Comparison of ENCODE assay signal across 34 cellular contexts in genomic region chr1:15332952-15333715, GRCh38.
"Had no signal": no experiment of that assay in that cellular context is flagged by ENCODE, and none has a peak within 500 bp of the region (broad histone marks: within the 10 kb centered on the region; RNA-seq: fewer than 3 reads in every experiment).

No MANE protein-coding gene starts in this region.

- H3K27me3 ChIP-seq: ascending aorta, body of pancreas, SJCRH30 had no signal

- H3K4me3 Mint-ChIP-seq: activated CD8-positive, alpha-beta memory T cell treated with anti-CD3 and anti-CD28 coated beads, Interleukin-2, amount 10 ng/mL, durations not matched to agents 7 days and 5 days; activated naive CD4-positive, alpha-beta T cell treated with anti-CD3 and anti-CD28 coated beads, Interleukin-2, amount 50 U/mL, for 24 hours; activated T-cell treated with anti-CD3 and anti-CD28 coated beads, Interleukin-2, amount 50 U/mL, for 24 hours; activated T-helper 1 cell treated with anti-CD3 and anti-CD28 coated beads, Interleukin-12 subunit alpha, Interleukin-12 subunit beta, Interleukin-2, Interleukin-4 antibody, amounts not matched to agents 30 ng/mL and 10 ng/mL and 1 ng/mL, durations not matched to agents 14 hours and 24 hours and 36 hours; T-helper 1 cell treated with Interleukin-12 subunit alpha and Interleukin-12 subunit beta and Interleukin-4 antibody, amounts not matched to agents 30 μg/mL and 1 μg/mL, for 36 hours; WTC11 had no signal

- H3K9me3 Mint-ChIP-seq: activated naive CD4-positive, alpha-beta T cell treated with anti-CD3 and anti-CD28 coated beads, Interleukin-2, amount 50 U/mL, for 24 hours; activated T-cell treated with anti-CD3 and anti-CD28 coated beads, Interleukin-2, amount 50 U/mL, for 24 hours; activated T-helper 1 cell treated with anti-CD3 and anti-CD28 coated beads, Interleukin-12 subunit alpha, Interleukin-12 subunit beta, Interleukin-2, Interleukin-4 antibody, amounts not matched to agents 30 ng/mL and 10 ng/mL and 1 ng/mL, durations not matched to agents 14 hours and 24 hours and 36 hours; T-helper 1 cell treated with Interleukin-12 subunit alpha and Interleukin-12 subunit beta and Interleukin-4 antibody, amounts not matched to agents 30 μg/mL and 1 μg/mL, for 36 hours had no signal

- H3K27ac Mint-ChIP-seq: activated CD8-positive, alpha-beta memory T cell treated with anti-CD3 and anti-CD28 coated beads, Interleukin-2, amount 10 ng/mL, durations not matched to agents 7 days and 5 days; activated naive CD4-positive, alpha-beta T cell treated with anti-CD3 and anti-CD28 coated beads, Interleukin-2, amount 50 U/mL, for 24 hours; activated T-cell treated with anti-CD3 and anti-CD28 coated beads, Interleukin-2, amount 50 U/mL, for 24 hours; activated T-helper 1 cell treated with anti-CD3 and anti-CD28 coated beads, Interleukin-12 subunit alpha, Interleukin-12 subunit beta, Interleukin-2, Interleukin-4 antibody, amounts not matched to agents 30 ng/mL and 10 ng/mL and 1 ng/mL, durations not matched to agents 14 hours and 24 hours and 36 hours; T-helper 1 cell treated with Interleukin-12 subunit alpha and Interleukin-12 subunit beta and Interleukin-4 antibody, amounts not matched to agents 30 μg/mL and 1 μg/mL, for 36 hours; WTC11 had no signal

- H3K4me3 ChIP-seq: ascending aorta, body of pancreas, SJCRH30 had no signal

- H3K36me3 Mint-ChIP-seq: activated CD8-positive, alpha-beta memory T cell treated with anti-CD3 and anti-CD28 coated beads, Interleukin-2, amount 10 ng/mL, durations not matched to agents 7 days and 5 days; activated naive CD4-positive, alpha-beta T cell treated with anti-CD3 and anti-CD28 coated beads, Interleukin-2, amount 50 U/mL, for 24 hours had no signal

- DNase-seq: activated CD4-positive, alpha-beta T cell treated with anti-CD3 and anti-CD28 coated beads for 48 hours; activated CD4-positive, alpha-beta T cell treated with anti-CD3 and anti-CD28 coated beads, Interleukin-2, amount 50 U/mL, for 48 hours; activated CD4-positive, CD25-positive, alpha-beta regulatory T cell treated with anti-CD3 and anti-CD28 coated beads, Interleukin-2, amount 50 U/mL, for 72 hours; activated CD8-positive, alpha-beta memory T cell treated with anti-CD3 and anti-CD28 coated beads, Interleukin-2, amount 10 ng/mL, durations not matched to agents 7 days and 5 days; activated effector memory CD4-positive, alpha-beta T cell treated with Interleukin-2 at 50 U/mL for 16 hours; activated naive CD4-positive, alpha-beta T cell; activated T-cell treated with anti-CD3 and anti-CD28 coated beads, Interleukin-2, amount 50 U/mL, for 24 hours; amniotic stem cell; body of pancreas; central memory CD4-positive, alpha-beta T cell; Karpas-422; MM.1S; NCI-H1092 treated with DMSO at 0.1 percent for 48 hours; NCI-H1417 treated with DMSO at 0.1 percent for 48 hours; NCI-H1694; NCI-H2029; NCI-H2107; NCI-H2171 treated with DMSO at 0.1 percent for 48 hours; NCI-H226; NCI-H526 treated with DMSO at 0.1 percent for 48 hours; NCI-H82; NK-92 treated with Interleukin-12 subunit alpha and Interleukin-12 subunit beta, amount 100 ng/mL, for 24 hours; OCI-M1; Right ventricle myocardium superior; SJCRH30 had no signal

- H3K27ac ChIP-seq: ascending aorta, body of pancreas, RWPE1, SJCRH30 had no signal

- H3K36me3 ChIP-seq: ascending aorta, SJCRH30 had no signal

- ATAC-seq: activated CD8-positive, alpha-beta memory T cell treated with anti-CD3 and anti-CD28 coated beads, Interleukin-2, amount 10 ng/mL, durations not matched to agents 7 days and 5 days; body of pancreas; Panc1; SK-N-SH treated with all-trans-retinoic acid at 6 μM for 48 hours; WTC11 had no signal

- H3K4me1 Mint-ChIP-seq: activated naive CD4-positive, alpha-beta T cell treated with anti-CD3 and anti-CD28 coated beads, Interleukin-2, amount 50 U/mL, for 24 hours; WTC11 had no signal

- FAIRE-seq: bronchial epithelial cell had no signal

- H3K9me3 ChIP-seq: ascending aorta, body of pancreas, SJCRH30 had no signal
